ENCODE assay signal across 10 cellular contexts in the genomic region with DNA sequence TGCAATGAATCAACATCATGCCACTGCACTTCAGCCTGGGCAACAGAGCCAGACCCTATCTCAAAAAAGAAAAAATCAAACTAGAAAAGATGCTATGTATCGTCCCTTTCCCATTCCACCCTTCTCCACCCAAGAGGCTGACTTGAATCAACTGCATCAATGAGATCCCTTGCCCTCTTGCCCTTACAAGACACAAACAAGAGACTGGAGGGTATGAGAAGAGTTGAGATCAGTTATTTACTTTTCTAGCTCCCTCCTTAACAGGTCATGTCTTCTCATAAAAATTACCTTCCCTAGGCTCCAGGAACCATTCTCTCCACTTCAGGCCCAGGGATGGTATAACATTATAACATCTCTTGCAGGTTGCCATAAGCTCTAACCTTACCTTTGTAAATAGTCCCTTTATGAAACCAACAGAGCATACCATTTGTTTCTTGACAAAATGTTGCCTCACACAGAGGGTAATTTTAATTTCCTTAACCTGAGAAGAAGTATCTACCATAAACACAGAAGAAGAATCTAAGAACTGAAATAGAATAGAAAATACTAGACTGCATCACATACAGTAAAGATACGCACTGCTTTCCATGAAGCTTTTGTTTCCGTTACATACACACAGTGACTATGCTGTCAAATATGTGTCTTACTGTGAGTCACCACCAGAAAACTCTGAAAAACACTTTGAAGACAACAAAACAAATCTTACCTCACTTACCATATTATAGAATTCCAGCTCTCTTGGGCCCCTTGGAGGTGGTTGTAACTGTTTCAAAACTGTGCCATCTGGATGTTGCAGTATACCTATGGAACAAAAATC. TPM values are rescaled to one million over a fixed set of nuclear protein-coding genes. Genes with fewer than 3 reads are reported as not detected.
DNase-seq lines count a peak whose midpoint lies in the region; ATAC-seq and TF ChIP-seq lines count a peak whose summit lies in the region.
"Had no signal": no experiment of that assay in that cellular context is flagged by ENCODE, and none has a peak within 500 bp of the region (broad histone marks: within the 10 kb centered on the region; RNA-seq: fewer than 3 reads in every experiment).

No MANE protein-coding gene starts in this region.

- H3K4me1 Mint-ChIP-seq in activated B cell treated with CpG ODN at 0.5 μM for 24 hours, result peaks cover 56% of the 10 kb centered on the region

- H3K27me3 Mint-ChIP-seq in activated B cell treated with CpG ODN at 0.5 μM for 24 hours, result no peaks in the 10 kb centered on the region

- DNase-seq in GM04504 (ENCODE audit: low read depth) (peak; percentile 57), activated B cell treated with CpG ODN at 0.5 μM for 24 hours (no peak), glomerular endothelial cell (ENCODE audit: extremely low read depth, low read depth, low spot score) (peak; percentile 80), left lung (no peak), superior temporal gyrus (ENCODE audit: extremely low spot score) (no peak), NCI-H1105 (lab: John Stamatoyannopoulos, UW) (no peak)
- DNase-seq: stimulated activated CD4-positive, alpha-beta T cell treated with anti-CD3 and anti-CD28 coated beads, Interleukin-2, amount 100 ng/mL, for 24 hours had no signal

- peaks cover 50% of the 10 kb centered on the region for H3K4me1 ChIP-seq in ACC112 (ENCODE audit: control insufficient read depth, insufficient read depth, low read length, unreplicated experiment)
- no peaks in the 10 kb centered on the region for H3K4me1 ChIP-seq in left lung

- peak overlapping the region; percentile 20 for H3K27ac Mint-ChIP-seq in activated B cell treated with CpG ODN at 0.5 μM for 24 hours

- intact Hi-C loops in activated B cell treated with CpG ODN at 0.5 μM for 24 hours (cut with micrococcal nuclease) (no loop called here), left lung (cut with DNase I) (no loop called here)

- TF ChIP-seq CTCF in activated B cell treated with CpG ODN at 0.5 μM for 24 hours (IDR thresholded peaks at IDR 0.05) (no peak), left lung (IDR thresholded peaks at IDR 0.05) (no peak)

- no peak overlapping the region for H3K4me3 Mint-ChIP-seq in activated B cell treated with CpG ODN at 0.5 μM for 24 hours

- H3K27ac ChIP-seq in ACC112 (ENCODE audit: low read depth, low read length) (peak overlapping the region; percentile 87), left lung (no peak overlapping the region)
- H3K27ac ChIP-seq: gastroesophageal sphincter had no signal

- peaks cover 47% of the 10 kb centered on the region for H3K36me3 Mint-ChIP-seq in activated B cell treated with CpG ODN at 0.5 μM for 24 hours (ENCODE audit: low read depth)

- H3K9me3 ChIP-seq in left lung, result peaks cover 0 to 4% of the 10 kb centered on the region in 2 donors
- H3K9me3 ChIP-seq: gastroesophageal sphincter had no signal

- no peaks in the 10 kb centered on the region for H3K27me3 ChIP-seq in ACC112 (ENCODE audit: insufficient read depth, low read length)
- H3K27me3 ChIP-seq in left lung, result no peaks in the 10 kb centered on the region
- H3K27me3 ChIP-seq: gastroesophageal sphincter had no signal

- no peaks in the 10 kb centered on the region for H3K9me3 Mint-ChIP-seq in activated B cell treated with CpG ODN at 0.5 μM for 24 hours

- CTCF ChIA-PET in activated B cell treated with CpG ODN at 0.5 μM for 24 hours (lab: Charles Lee), result no interaction called here

- ATAC-seq in activated B cell treated with CpG ODN at 0.5 μM for 24 hours (ENCODE audit: low read depth) (no peak), left lung (no peak), HG03280 (IDR thresholded peaks at IDR 0.05; ENCODE audit: unreplicated experiment) (no peak)
- ATAC-seq: gastroesophageal sphincter had no signal

- H2AFZ ChIP-seq in ACC112 (ENCODE audit: low read length, unreplicated experiment), result no peak overlapping the region

- H3K79me2 ChIP-seq in ACC112 (ENCODE audit: control insufficient read depth, insufficient read depth, low read length, unreplicated experiment), result peaks cover 30% of the 10 kb centered on the region

- H3K4me3 ChIP-seq in ACC112 (ENCODE audit: low read depth, low read length) (peak overlapping the region; percentile 26; the same call in 1 of the 2 replicates), left lung (no peak overlapping the region)
- H3K4me3 ChIP-seq: gastroesophageal sphincter had no signal

- H3K36me3 ChIP-seq in ACC112 (ENCODE audit: insufficient read depth, low read length) (no peaks in the 10 kb centered on the region), left lung (peaks cover 0 to 31% of the 10 kb centered on the region in 2 donors)

- POLR2A ChIA-PET in activated B cell treated with CpG ODN at 0.5 μM for 24 hours (lab: Charles Lee), result no interaction called here

RNA-seq across cellular contexts. Expression of a gene that starts 30.5 kb away (rescaled TPM):
- total RNA-seq in activated B cell treated with CpG ODN at 0.5 μM for 24 hours (6.7 and 7.6 TPM in 2 replicates), glomerular endothelial cell (7.5 and 9.1 TPM in 2 replicates), left lung (1 to 10 TPM; 4.7 to 7.6 TPM)

RNA-seq across cellular contexts. Expression of a gene that starts 31.7 kb away (rescaled TPM):
- total RNA-seq in activated B cell treated with CpG ODN at 0.5 μM for 24 hours (16.7 and 23.8 TPM in 2 replicates), glomerular endothelial cell (24.8 and 44.8 TPM in 2 replicates), left lung (10 to 100 TPM; 34.3 to 39.5 TPM)

Comparison
In these comparisons a context has a peak if more than half of its experiments do, and no peak if none do; other contexts are left out.
1. DNase-seq: peak in GM04504 (single experiment) and glomerular endothelial cell (single experiment); none in activated B cell treated with CpG ODN at 0.5 μM for 24 hours (single experiment), left lung (0 of 2), superior temporal gyrus (single experiment) and NCI-H1105 (single experiment).